22 cellular contexts compared by ENCODE assay signal in genomic region chr9:120410925-120411501, GRCh38.
DNase-seq lines count a peak whose midpoint lies in the region; ATAC-seq and TF ChIP-seq lines count a peak whose summit lies in the region.
"Had no signal": no experiment of that assay in that cellular context is flagged by ENCODE, and none has a peak within 500 bp of the region (broad histone marks: within the 10 kb centered on the region; RNA-seq: fewer than 3 reads in every experiment).

No MANE protein-coding gene starts in this region.

- 43% methylated on average over 3 of the region's 3 CpGs for WGBS in right cardiac atrium
- 23% methylated on average over 3 of the region's 3 CpGs for WGBS in smooth muscle cell (ENCODE audit: low lambda C conversion rate)

- H3K27ac ChIP-seq in right cardiac atrium (ENCODE audit: low read length) = no peak overlapping the region
- peak overlapping the region; percentile 88 for H3K27ac ChIP-seq in smooth muscle cell (ENCODE audit: low read depth)
- H3K27ac ChIP-seq: colonic mucosa, neural progenitor cell, spleen had no signal

- intact Hi-C loops in right cardiac atrium (cut with DNase I) = no loop called here

- peak overlapping the region; percentile 61 for H3K4me2 ChIP-seq in smooth muscle cell
- H3K4me2 ChIP-seq: neural progenitor cell had no signal

- DNase-seq in GM03348 (ENCODE audit: low spot score) (peak; percentile 44), chondrocyte (ENCODE audit: low spot score) (no peak), right cardiac atrium (no peak), smooth muscle cell (lab: John Stamatoyannopoulos, UW; ENCODE audit: unreplicated experiment) (no peak), GM19238 (ENCODE audit: insufficient read length, low spot score) (no peak), iPS-NIHi7 (ENCODE audit: extremely low spot score) (no peak)
- DNase-seq in activated CD4-positive, CD25-positive, alpha-beta regulatory T cell (lab: John Stamatoyannopoulos, UW) = no peak
- no peak for DNase-seq in stimulated activated CD4-positive, alpha-beta T cell treated with anti-CD3 and anti-CD28 coated beads, Interleukin-4, amount 100 ng/mL, for 1 hour
- DNase-seq: activated CD4-positive, alpha-beta memory T cell treated with anti-CD3 and anti-CD28 coated beads, Interleukin-2, amount 10 ng/mL, durations not matched to agents 7 days and 5 days; activated gamma-delta T cell; CD4-positive, alpha-beta memory T cell; colonic mucosa; NCI-H2081 treated with DMSO at 0.1 percent for 48 hours; NCI-H82; OCI-M1; spleen; stimulated activated CD4-positive, alpha-beta T cell treated with anti-CD3 and anti-CD28 coated beads, Interleukin-4, amount 100 ng/mL, for 24 hours; stimulated activated naive CD4-positive, alpha-beta T cell had no signal

- H4K20me1 ChIP-seq in smooth muscle cell (ENCODE audit: low read depth) = no peaks in the 10 kb centered on the region

- H3K36me3 Mint-ChIP-seq in chondrocyte (ENCODE audit: low read depth) = peaks cover 26% of the 10 kb centered on the region

- no peaks in the 10 kb centered on the region for H3K9me3 ChIP-seq in right cardiac atrium (ENCODE audit: control insufficient read depth, low read length)
- H3K9me3 ChIP-seq in smooth muscle cell (replicated peaks; ENCODE audit: low read depth) = no peaks in the 10 kb centered on the region
- H3K9me3 ChIP-seq: colonic mucosa, spleen, thoracic aorta had no signal

- peak overlapping the region; percentile 62 for H3K9ac ChIP-seq in smooth muscle cell (ENCODE audit: low read depth)
- H3K9ac ChIP-seq: neural progenitor cell had no signal

- H3K4me1 Mint-ChIP-seq in chondrocyte (ENCODE audit: low read depth) = peaks cover 32% of the 10 kb centered on the region
- H3K4me1 Mint-ChIP-seq: activated CD4-positive, alpha-beta memory T cell treated with anti-CD3 and anti-CD28 coated beads, Interleukin-2, amount 10 ng/mL, durations not matched to agents 7 days and 5 days had no signal

- peak; percentile 47 to 64 for ATAC-seq in right cardiac atrium
- ATAC-seq: esophagus mucosa had no signal

- no peak overlapping the region for H2AFZ ChIP-seq in smooth muscle cell (ENCODE audit: low read depth)
- H2AFZ ChIP-seq: neural progenitor cell had no signal

- no peaks in the 10 kb centered on the region for H3K27me3 Mint-ChIP-seq in chondrocyte (ENCODE audit: low read depth)
- H3K27me3 Mint-ChIP-seq: activated CD4-positive, alpha-beta memory T cell treated with anti-CD3 and anti-CD28 coated beads, Interleukin-2, amount 10 ng/mL, durations not matched to agents 7 days and 5 days; CD4-positive, alpha-beta memory T cell had no signal

- H3K79me2 ChIP-seq in smooth muscle cell (ENCODE audit: low read depth) = no peaks in the 10 kb centered on the region

- H3K9me3 Mint-ChIP-seq in chondrocyte (ENCODE audit: low read depth) = no peaks in the 10 kb centered on the region
- H3K9me3 Mint-ChIP-seq: activated CD4-positive, alpha-beta memory T cell treated with anti-CD3 and anti-CD28 coated beads, Interleukin-2, amount 10 ng/mL, durations not matched to agents 7 days and 5 days; CD4-positive, alpha-beta memory T cell; neural progenitor cell; T-helper 2 cell treated with Interferon-gamma antibody and Interleukin-4, amounts not matched to agents 5 μg/mL and 100 μg/mL, for 36 hours had no signal

- no peaks in the 10 kb centered on the region for H3K36me3 ChIP-seq in smooth muscle cell (ENCODE audit: low read depth)
- H3K36me3 ChIP-seq: neural progenitor cell had no signal

- H3K4me1 ChIP-seq in right cardiac atrium (ENCODE audit: control insufficient read depth, insufficient read depth, low read length) = peaks cover 9% of the 10 kb centered on the region
- peaks cover 27% of the 10 kb centered on the region for H3K4me1 ChIP-seq in smooth muscle cell (ENCODE audit: low read depth)
- H3K4me1 ChIP-seq: colonic mucosa, spleen had no signal

- peaks cover 19% of the 10 kb centered on the region for H3F3A ChIP-seq in smooth muscle cell (ENCODE audit: low read depth)

- H3K27me3 ChIP-seq in right cardiac atrium (ENCODE audit: control insufficient read depth, insufficient read depth) = no peaks in the 10 kb centered on the region
- H3K27me3 ChIP-seq in smooth muscle cell (ENCODE audit: low read depth) = no peaks in the 10 kb centered on the region
- H3K27me3 ChIP-seq: colonic mucosa, neural progenitor cell, spleen had no signal

- peak overlapping the region; percentile 86 for H3K27ac Mint-ChIP-seq in chondrocyte (ENCODE audit: unreplicated experiment)
- H3K27ac Mint-ChIP-seq: activated CD4-positive, alpha-beta memory T cell treated with anti-CD3 and anti-CD28 coated beads, Interleukin-2, amount 10 ng/mL, durations not matched to agents 7 days and 5 days; neural progenitor cell; T-helper 2 cell treated with Interferon-gamma antibody and Interleukin-4, amounts not matched to agents 5 μg/mL and 100 μg/mL, for 36 hours had no signal

- no peak overlapping the region for H3K4me3 ChIP-seq in right cardiac atrium (ENCODE audit: low read length)
- no peak overlapping the region for H3K4me3 ChIP-seq in smooth muscle cell
- H3K4me3 ChIP-seq: colonic mucosa, neural progenitor cell, spleen, thoracic aorta had no signal

- no peak for TF ChIP-seq CTCF in chondrocyte (IDR thresholded peaks at IDR 0.05)
- TF ChIP-seq CTCF in smooth muscle cell (IDR thresholded peaks at IDR 0.05; ENCODE audit: borderline replicate concordance, insufficient read depth, poor library complexity, severe bottlenecking) = no peak

- H3K4me3 Mint-ChIP-seq in chondrocyte (ENCODE audit: unreplicated experiment) = no peak overlapping the region
- H3K4me3 Mint-ChIP-seq: activated CD4-positive, alpha-beta memory T cell treated with anti-CD3 and anti-CD28 coated beads, Interleukin-2, amount 10 ng/mL, durations not matched to agents 7 days and 5 days; CD4-positive, alpha-beta memory T cell; neural progenitor cell; T-helper 2 cell treated with Interferon-gamma antibody and Interleukin-4, amounts not matched to agents 5 μg/mL and 100 μg/mL, for 36 hours had no signal
